In genomic region chr2:1607236-1607920, GRCh38 we compare ENCODE assay signal across 19 cellular contexts.
DNase-seq lines count a peak whose midpoint lies in the region; ATAC-seq and TF ChIP-seq lines count a peak whose summit lies in the region.
"Had no signal": no experiment of that assay in that cellular context is flagged by ENCODE, and none has a peak within 500 bp of the region (broad histone marks: within the 10 kb centered on the region; RNA-seq: fewer than 3 reads in every experiment).

No MANE protein-coding gene starts in this region.

- no peaks in the 10 kb centered on the region for H3K36me3 ChIP-seq in heart right ventricle
- no peaks in the 10 kb centered on the region for H3K36me3 ChIP-seq in right atrium auricular region
- no peaks in the 10 kb centered on the region for H3K36me3 ChIP-seq in upper lobe of right lung
- no peaks in the 10 kb centered on the region for H3K36me3 ChIP-seq in right lobe of liver
- no peaks in the 10 kb centered on the region for H3K36me3 ChIP-seq in smooth muscle cell (ENCODE audit: low read depth)

- no peaks in the 10 kb centered on the region for H3F3A ChIP-seq in smooth muscle cell (ENCODE audit: low read depth)

- WGBS in heart right ventricle, 2 donors: 83 to 90% methylated on average over 7 of the region's 7 CpGs
- 59% methylated on average over 3 of the region's 7 CpGs for WGBS in right lobe of liver (ENCODE audit: insufficient coverage, low coverage, low lambda C conversion rate, missing lambda C conversion rate)
- WGBS in smooth muscle cell (ENCODE audit: low lambda C conversion rate): 95% methylated on average over 7 of the region's 7 CpGs

- CTCF ChIA-PET in RWPE1 (lab: Yijun Ruan, JAX): no interaction called here

- H3K4me2 ChIP-seq in smooth muscle cell: no peak overlapping the region
- H3K4me2 ChIP-seq: A549, GM23338 had no signal

- H3K4me1 ChIP-seq in heart right ventricle (peaks cover 14 to 41% (median 22%) of the 10 kb centered on the region in 9 donors), right atrium auricular region (peaks cover 0 to 20% of the 10 kb centered on the region in 2 donors), upper lobe of right lung (peaks cover 9% of the 10 kb centered on the region), right lobe of liver (no peaks in the 10 kb centered on the region), smooth muscle cell (ENCODE audit: low read depth) (peaks cover 15% of the 10 kb centered on the region)
- H3K4me1 ChIP-seq: A549 had no signal

- H3K9me3 ChIP-seq in heart right ventricle (no peaks in the 10 kb centered on the region), right atrium auricular region (no peaks in the 10 kb centered on the region), upper lobe of right lung (no peaks in the 10 kb centered on the region), right lobe of liver (no peaks in the 10 kb centered on the region), smooth muscle cell (replicated peaks; ENCODE audit: low read depth) (no peaks in the 10 kb centered on the region)

- no peaks in the 10 kb centered on the region for H3K79me2 ChIP-seq in smooth muscle cell (ENCODE audit: low read depth)

- H2AFZ ChIP-seq in smooth muscle cell (ENCODE audit: low read depth): no peak overlapping the region
- H2AFZ ChIP-seq: GM23338 had no signal

- H3K9ac ChIP-seq in smooth muscle cell (ENCODE audit: low read depth): no peak overlapping the region

- TF ChIP-seq CTCF in heart right ventricle (IDR thresholded peaks at IDR 0.05) (no peak), right atrium auricular region (IDR thresholded peaks at IDR 0.05) (no peak), RWPE1 (conservative IDR thresholded peaks at IDR 0.05; ENCODE audit: low read depth) (no peak), upper lobe of right lung (IDR thresholded peaks at IDR 0.05) (no peak), right lobe of liver (IDR thresholded peaks at IDR 0.05) (no peak), smooth muscle cell (IDR thresholded peaks at IDR 0.05; ENCODE audit: borderline replicate concordance, insufficient read depth, poor library complexity, severe bottlenecking) (no peak)

- H3K4me3 ChIP-seq in heart right ventricle (no peak overlapping the region), right atrium auricular region (no peak overlapping the region), upper lobe of right lung (no peak overlapping the region), right lobe of liver (no peak overlapping the region), smooth muscle cell (no peak overlapping the region)
- H3K4me3 ChIP-seq: A549, GM23338 had no signal

- POLR2A ChIA-PET in RWPE1 (lab: Yijun Ruan, JAX; ENCODE audit: low non-redundant PET): no interaction called here

- DNase-seq in heart right ventricle: no peak
- no peak for DNase-seq in right atrium auricular region (ENCODE audit: low spot score)
- DNase-seq in RWPE1 (ENCODE audit: low spot score): no peak
- no peak for DNase-seq in left ventricle myocardium superior
- DNase-seq in posterior vena cava (ENCODE audit: low spot score): peak; percentile 66
- no peak for DNase-seq in upper lobe of right lung
- DNase-seq in right lobe of liver: no peak
- no peak for DNase-seq in smooth muscle cell (lab: John Stamatoyannopoulos, UW; ENCODE audit: unreplicated experiment)
- DNase-seq: DMS 273 treated with DMSO at 0.1 percent for 48 hours, GDM1, KBM-7, MV-4-11, NCI-H1417 treated with DMSO at 0.1 percent for 48 hours, NCI-H1930, NCI-H446, SHP77 treated with DMSO at 0.1 percent for 48 hours had no signal

- H3K27me3 ChIP-seq in heart right ventricle (peaks cover 0 to 7% (median 0%) of the 10 kb centered on the region in 7 donors), right atrium auricular region (no peaks in the 10 kb centered on the region), upper lobe of right lung (no peaks in the 10 kb centered on the region), right lobe of liver (no peaks in the 10 kb centered on the region), smooth muscle cell (ENCODE audit: low read depth) (no peaks in the 10 kb centered on the region)

- intact Hi-C loops in heart right ventricle (cut with DNase I) (loop anchor here in 1 of 10 donors (5.0 kb wide), 1 partner anchor 135 kb away; the partner anchor contains the start of gene PXDN), left ventricle myocardium superior (cut with micrococcal nuclease) (no loop called here), posterior vena cava (cut with DNase I) (no loop called here), upper lobe of right lung (cut with DNase I) (no loop called here), right lobe of liver (cut with DNase I) (no loop called here)

- H3K27ac ChIP-seq in heart right ventricle (peak overlapping the region in 7 of 10 donors; percentile 17 to 84 (median 69)), right atrium auricular region (peak overlapping the region in 1 of 2 donors; percentile 75), RWPE1 (peak overlapping the region; percentile 48), upper lobe of right lung (no peak overlapping the region), right lobe of liver (no peak overlapping the region), smooth muscle cell (ENCODE audit: low read depth) (no peak overlapping the region)
- H3K27ac ChIP-seq: A549, C4-2B had no signal

- no peak for TF ChIP-seq POLR2A in right lobe of liver (IDR thresholded peaks at IDR 0.05)

- ATAC-seq in heart right ventricle: peak in 3 of 8 donors; percentile 27 to 54 (median 29)
- ATAC-seq in left ventricle myocardium superior: peak; percentile 22
- ATAC-seq in upper lobe of right lung: no peak
- ATAC-seq in right lobe of liver: no peak

- no peaks in the 10 kb centered on the region for H4K20me1 ChIP-seq in smooth muscle cell (ENCODE audit: low read depth)

Comparison
In these comparisons a context has a peak if more than half of its experiments do, and no peak if none do; other contexts are left out.
1. H3K27ac ChIP-seq: peak in heart right ventricle (7 of 10) and RWPE1 (single experiment); none in upper lobe of right lung (single experiment), right lobe of liver (0 of 3) and smooth muscle cell (single experiment).